In the genomic region with DNA sequence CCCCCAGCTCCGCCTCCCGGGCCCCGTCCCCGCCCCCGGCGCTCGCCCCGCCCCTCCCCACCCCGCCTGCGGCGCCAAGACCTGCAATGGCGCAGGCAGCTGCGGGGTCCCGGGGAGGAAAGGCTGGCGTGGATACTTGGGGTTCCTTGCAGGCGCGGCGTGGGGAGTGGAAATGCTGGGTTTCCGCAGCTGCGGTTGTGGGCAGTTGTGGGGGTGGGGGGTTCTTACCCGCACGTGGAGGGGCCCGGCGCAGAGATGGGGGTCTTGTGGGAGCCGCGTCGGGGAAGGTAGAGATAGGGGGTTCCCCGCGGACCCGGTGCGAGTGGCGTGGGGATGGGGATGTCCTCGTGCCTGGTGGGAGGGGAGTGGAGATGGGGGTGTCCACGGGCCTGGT, we compare ENCODE assay signal across 8 cellular contexts. TPM values are rescaled to one million over a fixed set of nuclear protein-coding genes. Genes with fewer than 3 reads are reported as not detected.
DNase-seq lines count a peak whose midpoint lies in the region; ATAC-seq and FAIRE-seq lines count a peak whose summit lies in the region.

No MANE protein-coding gene starts in this region.

- peak overlapping the region; percentile 74 to 83 for H3K4me3 Mint-ChIP-seq in activated T-cell treated with anti-CD3 and anti-CD28 coated beads, Interleukin-2, amount 50 U/mL, for 72 hours

- H3K9me3 Mint-ChIP-seq in activated T-cell treated with anti-CD3 and anti-CD28 coated beads, Interleukin-2, amount 50 U/mL, for 72 hours = peaks cover 17% of the 10 kb centered on the region in 2 donors

- H3K4me1 Mint-ChIP-seq in activated T-cell treated with anti-CD3 and anti-CD28 coated beads, Interleukin-2, amount 50 U/mL, for 72 hours (ENCODE audit: low read depth) = peaks cover 29% of the 10 kb centered on the region

- WGBS in right cardiac atrium = under 1% methylated on average over 34 of the region's 34 CpGs

- FAIRE-seq in HTR-8/SVneo (lab: Jason Lieb, UNC) = no peak

- DNase-seq in activated CD4-positive, CD25-positive, alpha-beta regulatory T cell treated with anti-CD3 and anti-CD28 coated beads, Interleukin-2, amount 50 U/mL, for 72 hours = no peak
- DNase-seq in activated T-cell treated with anti-CD3 and anti-CD28 coated beads, Interleukin-2, amount 50 U/mL, for 72 hours = no peak
- DNase-seq in right cardiac atrium (peak in 1 of 3 donors; percentile 91), pons (ENCODE audit: low spot score) (no peak), HTR-8/SVneo (ENCODE audit: insufficient read length, low spot score) (no peak)
- DNase-seq in stimulated activated CD8-positive, alpha-beta memory T cell treated with anti-CD3 and anti-CD28 coated beads, Interleukin-12 subunit alpha, Interleukin-12 subunit beta, amount 100 ng/mL, for 24 hours (ENCODE audit: extremely low read depth) = peak; percentile 49

- H3K27ac Mint-ChIP-seq in activated T-cell treated with anti-CD3 and anti-CD28 coated beads, Interleukin-2, amount 50 U/mL, for 72 hours = peak overlapping the region; percentile 51

- no peaks in the 10 kb centered on the region for H3K9me3 ChIP-seq in right cardiac atrium (ENCODE audit: control insufficient read depth, low read length)

- peak overlapping the region; percentile 62 for H3K4me3 ChIP-seq in right cardiac atrium (ENCODE audit: low read length)

- H3K27me3 Mint-ChIP-seq in activated T-cell treated with anti-CD3 and anti-CD28 coated beads, Interleukin-2, amount 50 U/mL, for 72 hours (ENCODE audit: low read depth) = no peaks in the 10 kb centered on the region

- no peaks in the 10 kb centered on the region for H3K4me1 ChIP-seq in right cardiac atrium (ENCODE audit: control insufficient read depth, insufficient read depth, low read length)

- intact Hi-C loops in right cardiac atrium (cut with DNase I) = loop anchor here in 1 of 4 donors (5.0 kb wide), 1 partner anchor 129 kb away; no protein-coding TSS in a partner anchor

- ATAC-seq in activated CD4-positive, CD25-positive, alpha-beta regulatory T cell treated with anti-CD3 and anti-CD28 coated beads, Interleukin-2, amount 50 U/mL, for 24 hours = peak; percentile 54 to 57
- ATAC-seq in HG03139 (IDR thresholded peaks at IDR 0.05; ENCODE audit: unreplicated experiment) = peak; percentile 28
- peak; percentile 38 to 59 for ATAC-seq in activated T-cell treated with anti-CD3 and anti-CD28 coated beads, Interleukin-2, amount 50 U/mL, for 72 hours (replicated peaks in 1 of 2)
- peak; percentile 19 to 38 for ATAC-seq in right cardiac atrium

- H3K36me3 Mint-ChIP-seq in activated T-cell treated with anti-CD3 and anti-CD28 coated beads, Interleukin-2, amount 50 U/mL, for 72 hours (ENCODE audit: insufficient read depth in 2 of 2) = peaks cover 18 to 19% of the 10 kb centered on the region in 2 donors

- H3K27ac ChIP-seq in right cardiac atrium (ENCODE audit: low read length) = peak overlapping the region; percentile 88

- no peaks in the 10 kb centered on the region for H3K27me3 ChIP-seq in right cardiac atrium (ENCODE audit: control insufficient read depth, insufficient read depth)

RNA-seq across cellular contexts. Expression of gene ASMTL, which starts 0.7 kb away (rescaled TPM):
- total RNA-seq in activated T-cell treated with anti-CD3 and anti-CD28 coated beads, Interleukin-2, amount 50 U/mL, for 72 hours = 100 to 1,000 TPM in 1 of 2 donors, 10 to 100 TPM in 1; 70.4 to 101 TPM
- 10 to 100 TPM; 30.3 to 34.4 (median 34.1) TPM for total RNA-seq in right cardiac atrium
- 27.7 TPM for polyA plus RNA-seq in right cardiac atrium
